In the genomic region with DNA sequence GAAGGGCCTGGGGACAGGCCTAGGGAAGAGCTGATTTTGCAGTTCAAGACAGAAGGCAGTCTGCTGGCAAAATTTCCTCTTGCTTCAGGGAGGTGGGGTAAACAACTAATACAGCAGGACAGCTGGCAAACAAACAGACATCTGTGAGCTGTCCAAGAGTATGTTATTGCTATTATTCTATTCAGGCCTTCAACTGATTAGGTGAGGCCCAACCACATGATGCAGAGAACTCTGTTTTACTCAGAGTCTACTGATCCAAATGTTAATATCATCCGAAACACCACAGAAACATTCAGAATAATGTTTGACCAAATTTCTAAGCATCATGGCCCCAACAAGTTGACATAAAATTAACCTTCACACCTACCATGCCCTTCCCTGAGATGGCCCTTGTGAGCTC, we compare ENCODE assay signal across 26 cellular contexts.
DNase-seq lines count a peak whose midpoint lies in the region; ATAC-seq, FAIRE-seq and TF ChIP-seq lines count a peak whose summit lies in the region.
"Had no signal": no experiment of that assay in that cellular context is flagged by ENCODE, and none has a peak within 500 bp of the region (broad histone marks: within the 10 kb centered on the region; RNA-seq: fewer than 3 reads in every experiment).

No MANE protein-coding gene starts in this region.

- POLR2A ChIA-PET in H1 (lab: Charles Lee; ENCODE audit: partially characterized antibody): no interaction called here

- TF ChIP-seq CTCF in H1 (IDR thresholded peaks at IDR 0.05; ENCODE audit: control extremely low read depth in 1 of 3, insufficient read depth in 1 of 3, low read depth in 1 of 3, low read length in 3 of 3): no peak
- TF ChIP-seq CTCF in GM13977 (IDR thresholded peaks at IDR 0.05; ENCODE audit: extremely low read depth, insufficient read depth, missing control alignments): no peak
- no peak for TF ChIP-seq CTCF in upper lobe of left lung (IDR thresholded peaks at IDR 0.05)

- no peak overlapping the region for H3K27ac ChIP-seq in H1 (ENCODE audit: low read depth, low read length)
- no peak overlapping the region for H3K27ac ChIP-seq in trophoblast cell (ENCODE audit: low read depth, low read length)
- no peak overlapping the region for H3K27ac ChIP-seq in upper lobe of left lung
- H3K27ac ChIP-seq: BLaER1 had no signal

- TF ChIP-seq EP300 in H1 (IDR thresholded peaks at IDR 0.05; ENCODE audit: borderline replicate concordance in 1 of 2, low read depth in 2 of 2, low read length in 2 of 2) (no peak), upper lobe of left lung (IDR thresholded peaks at IDR 0.05) (no peak)

- 94% methylated on average over 1 of the region's 1 CpG; no CpG with 5 or more reads in 1 of the 2 experiments for WGBS in H1 (ENCODE audit: extremely low coverage in 1 of 2, insufficient coverage in 1 of 2, insufficient read length in 1 of 2, insufficient replicate concordance in 2 of 2, low coverage in 1 of 2, low lambda C conversion rate in 2 of 2, missing lambda C conversion rate in 1 of 2), 2 experiments
- no CpG with 5 or more reads among the region's 1 CpG for WGBS in trophoblast cell (ENCODE audit: extremely low coverage, insufficient coverage, insufficient read length)
- 93 to 97% methylated on average over 1 of the region's 1 CpG for WGBS in upper lobe of left lung, 2 donors

- peaks cover 0 to 7% (median 3%) of the 10 kb centered on the region in 4 experiments; a peak in 3 of 7 replicates for H3K4me1 ChIP-seq in H1 (replicated peaks in 1 of 4; ENCODE audit: control insufficient read depth in 3 of 4, insufficient read depth in 4 of 4, low read length in 3 of 4)
- no peaks in the 10 kb centered on the region for H3K4me1 ChIP-seq in trophoblast cell (ENCODE audit: control insufficient read depth in 1 of 2, insufficient read depth in 2 of 2, low read length in 2 of 2)
- peaks cover 0 to 6% (median 4%) of the 10 kb centered on the region in 4 donors for H3K4me1 ChIP-seq in upper lobe of left lung
- H3K4me1 ChIP-seq: BE2C, BLaER1 had no signal

- TF ChIP-seq RAD21 in H1 (IDR thresholded peaks at IDR 0.05 in 1 of 2, conservative IDR thresholded peaks at IDR 0.05 in 1 of 2; ENCODE audit: low read depth in 2 of 2, low read length in 2 of 2): no peak

- H3K23ac ChIP-seq in H1 (ENCODE audit: insufficient read length): no peak overlapping the region
- no peak overlapping the region for H3K23ac ChIP-seq in trophoblast cell (ENCODE audit: low read length)

- peak overlapping the region; percentile 45; the same call in 1 of the 2 replicates for H2BK12ac ChIP-seq in H1 (ENCODE audit: low read depth, low read length)
- H2BK12ac ChIP-seq in trophoblast cell (ENCODE audit: low read length): no peak overlapping the region

- H2AFZ ChIP-seq in H1 (ENCODE audit: low read length) (no peak overlapping the region), trophoblast cell (ENCODE audit: insufficient read depth, low read length, poor library complexity) (no peak overlapping the region)

- H4K5ac ChIP-seq in H1 (ENCODE audit: insufficient read length, low read depth, low read length): no peak overlapping the region

- H3K79me2 ChIP-seq in H1 (ENCODE audit: control insufficient read depth in 1 of 2, insufficient read depth in 2 of 2, low read length in 2 of 2): no peaks in the 10 kb centered on the region
- no peaks in the 10 kb centered on the region for H3K79me2 ChIP-seq in trophoblast cell (ENCODE audit: control insufficient read depth, insufficient read depth, low read length, poor library complexity)

- DNase-seq in NCI-H446 treated with DMSO at 0.1 percent for 48 hours (lab: John Stamatoyannopoulos, UW): peak; percentile 9
- DNase-seq in H1 (ENCODE audit: low read depth in 1 of 2, low spot score in 2 of 2): no peak
- no peak for DNase-seq in trophoblast cell
- DNase-seq in GM13977 (ENCODE audit: low spot score): no peak
- DNase-seq in EL: no peak
- DNase-seq in upper lobe of left lung: no peak
- DNase-seq: 8988T; ACHN; BE2C; C1 segment of cervical spinal cord; CD4-positive, alpha-beta memory T cell; CD4-positive, CD25-positive, alpha-beta regulatory T cell; CD8-positive, alpha-beta memory T cell; COR-L47; DMS 273 treated with DMSO at 0.1 percent for 48 hours; DMS153; DMS53; DMS79; DND-41; GF-D8 had no signal

- no peak overlapping the region for H4K8ac ChIP-seq in H1 (ENCODE audit: extremely low read depth, insufficient read depth, low read length)
- H4K8ac ChIP-seq in trophoblast cell (ENCODE audit: low read depth, low read length): no peak overlapping the region

- no peaks in the 10 kb centered on the region for H4K20me1 ChIP-seq in H1 (replicated peaks in 1 of 2; ENCODE audit: control insufficient read depth in 1 of 2, insufficient read depth in 2 of 2, low read length in 2 of 2)
- H4K20me1 ChIP-seq: BLaER1 had no signal

- H3K9me3 ChIP-seq in H1 (ENCODE audit: insufficient read depth in 2 of 2, low read depth in 1 of 2, low read length in 1 of 2) (no peaks in the 10 kb centered on the region), trophoblast cell (ENCODE audit: insufficient read depth, low read depth, low read length) (no peaks in the 10 kb centered on the region), upper lobe of left lung (no peaks in the 10 kb centered on the region)
- H3K9me3 ChIP-seq: BE2C, BLaER1 had no signal

- FAIRE-seq in H1 (lab: Jason Lieb, UNC): no peak
- FAIRE-seq: A204.1, G401.6, GM12891, GM18507 had no signal

- CTCF ChIA-PET in H1 (lab: Charles Lee; ENCODE audit: partially characterized antibody): interaction anchor here (1.9 kb wide), 1 partner anchor 119 kb away, joined by 3 read pairs; no protein-coding TSS in a partner anchor

- H3K4me3 ChIP-seq in H1 (ENCODE audit: extremely low read depth in 1 of 4, insufficient read depth in 2 of 4, low read depth in 3 of 4, low read length in 4 of 4): no peak overlapping the region
- no peak overlapping the region for H3K4me3 ChIP-seq in trophoblast cell (ENCODE audit: low read depth, low read length)
- H3K4me3 ChIP-seq in upper lobe of left lung: no peak overlapping the region
- H3K4me3 ChIP-seq: BLaER1 had no signal

- no peak overlapping the region for H2BK20ac ChIP-seq in H1 (ENCODE audit: low read length)

- H3K9ac ChIP-seq in H1 (replicated peaks in 1 of 4; ENCODE audit: extremely low read depth in 1 of 4, low read depth in 3 of 4, low read length in 3 of 4) (no peak overlapping the region), trophoblast cell (ENCODE audit: low read length) (peak overlapping the region; percentile 61)
- H3K9ac ChIP-seq: BLaER1 had no signal

- no peaks in the 10 kb centered on the region for H3K36me3 ChIP-seq in H1 (ENCODE audit: control insufficient read depth in 2 of 4, insufficient read depth in 4 of 4, low read length in 3 of 4)
- H3K36me3 ChIP-seq in trophoblast cell (ENCODE audit: control insufficient read depth in 1 of 2, insufficient read depth in 2 of 2, low read length in 2 of 2): no peaks in the 10 kb centered on the region
- no peaks in the 10 kb centered on the region for H3K36me3 ChIP-seq in upper lobe of left lung
- H3K36me3 ChIP-seq: BE2C, BLaER1 had no signal

- H3K14ac ChIP-seq in H1 (ENCODE audit: insufficient read length): no peak overlapping the region
- H3K14ac ChIP-seq in trophoblast cell (ENCODE audit: low read length): no peak overlapping the region

- no peaks in the 10 kb centered on the region for H3K79me1 ChIP-seq in H1 (ENCODE audit: low read depth, low read length)
- no peaks in the 10 kb centered on the region for H3K79me1 ChIP-seq in trophoblast cell (ENCODE audit: low read length)

- in situ Hi-C loops in GM13977 (cut with MboI; ENCODE audit: low pct_unique_long_range_greater_than_20kb, low sequenced_read_pairs, unreplicated experiment): no loop called here

- H4K12ac ChIP-seq in trophoblast cell (ENCODE audit: low read depth, low read length): no peak overlapping the region

- H3K4ac ChIP-seq in H1 (replicated peaks; ENCODE audit: insufficient read length, low read depth, low read length): no peak overlapping the region
- H3K4ac ChIP-seq in trophoblast cell (ENCODE audit: low read depth, low read length): no peak overlapping the region

- H3K56ac ChIP-seq in H1 (replicated peaks; ENCODE audit: insufficient read length, low read depth, low read length): no peak overlapping the region

- no peak overlapping the region for H2BK5ac ChIP-seq in H1 (ENCODE audit: low read depth, low read length)
- H2BK5ac ChIP-seq in trophoblast cell (ENCODE audit: low read depth, low read length, poor library complexity): no peak overlapping the region

- H2AK5ac ChIP-seq in H1 (ENCODE audit: low read depth, low read length) (no peak overlapping the region), trophoblast cell (ENCODE audit: low read length) (no peak overlapping the region)

- H3K27me3 ChIP-seq in H1 (replicated peaks in 1 of 4; ENCODE audit: control insufficient read depth in 3 of 4, extremely low read depth in 1 of 4, insufficient read depth in 3 of 4, low read length in 3 of 4): no peaks in the 10 kb centered on the region
- no peaks in the 10 kb centered on the region for H3K27me3 ChIP-seq in trophoblast cell (ENCODE audit: insufficient read depth, low read length)
- H3K27me3 ChIP-seq in upper lobe of left lung: no peaks in the 10 kb centered on the region
- H3K27me3 ChIP-seq: BE2C, BLaER1 had no signal

- no peak overlapping the region for H4K91ac ChIP-seq in H1 (replicated peaks; ENCODE audit: insufficient read length, low read length)
- no peak overlapping the region for H4K91ac ChIP-seq in trophoblast cell (ENCODE audit: low read depth, low read length)

- ATAC-seq in GM19397 (IDR thresholded peaks at IDR 0.05; ENCODE audit: unreplicated experiment) (no peak), upper lobe of left lung (ENCODE audit: low FRiP score in 2 of 2) (no peak)

- H2BK120ac ChIP-seq in H1 (replicated peaks; ENCODE audit: low read depth, low read length) (no peak overlapping the region), trophoblast cell (ENCODE audit: insufficient read depth, low read length, poor library complexity) (no peak overlapping the region)

- TF ChIP-seq POLR2A in H1 (IDR thresholded peaks at IDR 0.05; ENCODE audit: control extremely low read depth in 1 of 2, low read depth in 2 of 2, low read length in 2 of 2): no peak
- no peak for TF ChIP-seq POLR2A in upper lobe of left lung (IDR thresholded peaks at IDR 0.05)

- no peak overlapping the region for H3K18ac ChIP-seq in H1 (ENCODE audit: extremely low read depth, low read length)
- no peak overlapping the region for H3K18ac ChIP-seq in trophoblast cell (ENCODE audit: low read length)

- no peaks in the 10 kb centered on the region for H3K23me2 ChIP-seq in H1 (ENCODE audit: low read depth, low read length)

- H2BK15ac ChIP-seq in H1 (ENCODE audit: low read length): no peak overlapping the region

- no peak overlapping the region for H3K4me2 ChIP-seq in H1 (ENCODE audit: insufficient read depth in 1 of 2, low read depth in 2 of 2, low read length in 2 of 2)
- H3K4me2 ChIP-seq in trophoblast cell (ENCODE audit: low read length): no peak overlapping the region
- H3K4me2 ChIP-seq: BLaER1 had no signal

TF ChIP-seq in H1, 55 proteins besides CTCF, POLR2A, EP300 and RAD21 (continues in another document):
- TF ChIP-seq TAF7 (optimal IDR thresholded peaks at IDR 0.05; ENCODE audit: borderline replicate concordance, low read depth, low read length): no peak
- no peak for TF ChIP-seq FOSL1 (IDR thresholded peaks at IDR 0.05; ENCODE audit: insufficient read depth, low read depth, low read length)
